ENCODE assay signal across 8 cellular contexts in the genomic region with DNA sequence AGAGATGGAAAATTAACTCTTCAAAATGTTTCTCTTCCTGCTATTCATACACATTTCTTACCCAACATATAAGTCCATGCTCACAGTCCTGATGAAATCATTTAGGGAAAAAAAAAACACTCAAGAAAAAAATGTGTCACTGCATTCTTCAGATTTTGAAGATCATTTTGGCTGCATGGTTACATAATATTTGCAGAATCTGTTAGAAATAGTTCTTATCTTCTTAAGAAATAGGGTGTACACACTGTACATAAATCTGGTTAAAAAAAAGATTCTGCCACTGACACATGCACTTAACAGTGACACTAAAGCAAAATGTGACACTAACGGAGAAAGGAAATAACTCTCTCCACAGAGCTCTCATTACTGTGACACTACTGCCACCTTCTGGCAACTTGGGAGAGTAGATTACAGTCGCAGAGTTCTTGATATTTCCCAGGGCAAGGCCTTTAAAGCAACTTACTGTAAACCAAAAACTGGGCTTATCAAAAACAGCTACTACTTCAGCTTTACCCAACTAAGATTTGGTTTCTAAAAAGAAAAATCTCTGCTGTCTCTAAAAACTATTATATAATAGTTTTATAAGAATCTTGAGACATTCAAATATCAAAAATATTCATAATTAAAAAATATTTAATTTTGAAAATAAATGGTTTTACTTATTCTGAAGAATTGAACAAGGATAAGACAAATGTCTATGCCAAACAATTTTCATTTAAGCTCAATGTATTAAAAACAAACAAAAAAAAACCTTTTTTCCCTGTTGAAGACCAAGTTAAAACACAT.
DNase-seq lines count a peak whose midpoint lies in the region; ATAC-seq lines count a peak whose summit lies in the region.

No MANE protein-coding gene starts in this region.

- H3K27me3 Mint-ChIP-seq in naive B cell: no peaks in the 10 kb centered on the region

- peaks cover 0 to 4% (median 3%) of the 10 kb centered on the region in 3 donors for H3K4me1 Mint-ChIP-seq in naive B cell

- peaks cover 8 to 15% of the 10 kb centered on the region in 2 donors for H3K36me3 Mint-ChIP-seq in naive B cell

- no peak overlapping the region for H3K4me3 Mint-ChIP-seq in naive B cell

- ATAC-seq in GM21360 (IDR thresholded peaks at IDR 0.05; ENCODE audit: unreplicated experiment) (peak; percentile 91), naive B cell (ENCODE audit: low read depth in 2 of 2) (peak; percentile 75 to 78)

- no peak overlapping the region for H3K27ac Mint-ChIP-seq in naive B cell

- DNase-seq in DMS153 (lab: John Stamatoyannopoulos, UW): peak; percentile 60
- peak; percentile 49 for DNase-seq in HK-2 (ENCODE audit: unreplicated experiment)
- DNase-seq in NCI-H69 (lab: John Stamatoyannopoulos, UW): peak; percentile 84
- peak; percentile 54 for DNase-seq in activated CD4-positive, alpha-beta T cell treated with anti-CD3 and anti-CD28 coated beads, Interleukin-2, amount 50 U/mL, for 1 hour
- peak; percentile 78 for DNase-seq in epidermal melanocyte (ENCODE audit: insufficient read length, low spot score)
- DNase-seq in naive B cell: peak; percentile 43
- DNase-seq in superior temporal gyrus (ENCODE audit: extremely low spot score): peak; percentile 96

- H3K9me3 Mint-ChIP-seq in naive B cell: no peaks in the 10 kb centered on the region

Comparison
In these comparisons a context has a peak if more than half of its experiments do, and no peak if none do; other contexts are left out.
1. Peak in every context shown above with its lines: DNase-seq and ATAC-seq.
2. DNase-seq: peak in every context shown above with its lines; median percentile 96 in superior temporal gyrus; 84 in NCI-H69; 78 in epidermal melanocyte; 60 in DMS153; 54 in activated CD4-positive, alpha-beta T cell treated with anti-CD3 and anti-CD28 coated beads, Interleukin-2, amount 50 U/mL, for 1 hour; 49 in HK-2; 43 in naive B cell.